In the genomic region with DNA sequence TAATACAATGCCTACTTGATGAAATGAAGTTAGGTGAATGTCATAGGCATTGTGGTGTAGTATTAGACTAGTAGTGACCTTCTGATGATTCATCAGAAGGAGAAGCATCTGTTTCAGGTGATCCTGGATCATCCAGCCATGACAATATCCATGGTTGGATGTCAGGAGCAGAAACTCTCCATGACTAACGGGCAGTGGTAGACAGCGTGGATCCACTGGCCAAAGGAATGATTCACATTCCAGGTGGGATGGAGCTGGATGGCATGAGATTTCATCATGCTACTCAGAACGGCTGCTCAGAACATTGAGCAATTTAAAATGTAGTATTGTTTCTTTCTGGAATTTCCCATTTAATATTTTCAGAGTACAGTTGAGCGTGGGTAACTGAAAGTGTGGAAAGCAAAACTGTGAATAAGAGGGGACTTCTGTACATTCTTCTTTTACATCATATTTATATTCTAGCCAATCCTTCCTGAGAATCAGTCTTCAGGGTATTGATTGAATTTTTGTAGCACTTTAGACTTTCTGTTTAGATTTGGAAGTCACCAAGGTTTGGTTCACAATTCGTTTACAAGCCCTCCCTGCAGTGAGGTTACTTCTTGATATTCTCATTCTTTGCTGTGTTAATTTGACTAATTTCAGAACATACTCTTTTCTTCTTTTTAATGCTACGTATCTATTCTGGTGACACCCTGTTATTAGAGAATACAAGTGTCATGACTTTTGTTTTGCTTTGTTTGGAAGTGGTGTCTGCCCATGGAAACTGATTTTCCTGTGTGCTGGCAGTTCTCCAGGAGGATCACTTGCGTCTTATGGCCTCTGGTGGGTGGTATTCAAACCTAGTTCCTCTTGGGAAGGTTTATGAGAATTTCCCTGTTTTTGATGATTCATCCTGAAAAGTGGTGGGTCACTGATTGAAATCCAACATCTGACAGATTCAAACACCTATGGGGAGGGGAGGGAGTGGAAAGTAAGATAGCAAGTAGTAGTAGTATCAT, we compare ENCODE assay signal across 1 cellular context.
A peak's percentile ranks its signal among the peaks of the same experiment; 100 is the strongest.
TF ChIP-seq lines count a peak whose summit lies in the region.

No MANE protein-coding gene starts in this region.

TF ChIP-seq in HEK293, 187 proteins besides CTCF, POLR2A, EP300 and RAD21 (continued from another document):
- TF ChIP-seq, protein P1, sequence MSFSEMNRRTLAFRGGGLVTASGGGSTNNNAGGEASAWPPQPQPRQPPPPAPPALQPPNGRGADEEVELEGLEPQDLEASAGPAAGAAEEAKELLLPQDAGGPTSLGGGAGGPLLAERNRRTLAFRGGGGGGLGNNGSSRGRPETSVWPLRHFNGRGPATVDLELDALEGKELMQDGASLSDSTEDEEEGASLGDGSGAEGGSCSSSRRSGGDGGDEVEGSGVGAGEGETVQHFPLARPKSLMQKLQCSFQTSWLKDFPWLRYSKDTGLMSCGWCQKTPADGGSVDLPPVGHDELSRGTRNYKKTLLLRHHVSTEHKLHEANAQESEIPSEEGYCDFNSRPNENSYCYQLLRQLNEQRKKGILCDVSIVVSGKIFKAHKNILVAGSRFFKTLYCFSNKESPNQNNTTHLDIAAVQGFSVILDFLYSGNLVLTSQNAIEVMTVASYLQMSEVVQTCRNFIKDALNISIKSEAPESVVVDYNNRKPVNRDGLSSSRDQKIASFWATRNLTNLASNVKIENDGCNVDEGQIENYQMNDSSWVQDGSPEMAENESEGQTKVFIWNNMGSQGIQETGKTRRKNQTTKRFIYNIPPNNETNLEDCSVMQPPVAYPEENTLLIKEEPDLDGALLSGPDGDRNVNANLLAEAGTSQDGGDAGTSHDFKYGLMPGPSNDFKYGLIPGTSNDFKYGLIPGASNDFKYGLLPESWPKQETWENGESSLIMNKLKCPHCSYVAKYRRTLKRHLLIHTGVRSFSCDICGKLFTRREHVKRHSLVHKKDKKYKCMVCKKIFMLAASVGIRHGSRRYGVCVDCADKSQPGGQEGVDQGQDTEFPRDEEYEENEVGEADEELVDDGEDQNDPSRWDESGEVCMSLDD (tag by site-specific recombination; IDR thresholded peaks at IDR 0.05) = no peak
- TF ChIP-seq ZNF19 (tag by site-specific recombination; IDR thresholded peaks at IDR 0.05; ENCODE audit: low read depth) (no peak), ZNF670 (tag by site-specific recombination; IDR thresholded peaks at IDR 0.05; ENCODE audit: low read depth) (no peak), YY2 (tag by site-specific recombination; IDR thresholded peaks at IDR 0.05) (0 out of 2 replicates have a peak, but pooled peaks have one; percentile 22), ZNF626 (tag by site-specific recombination; IDR thresholded peaks at IDR 0.05) (no peak), ZNF664 (tag by site-specific recombination; IDR thresholded peaks at IDR 0.05) (no peak), PRDM6 (tag by site-specific recombination; IDR thresholded peaks at IDR 0.05) (no peak), KLF1 (tag by site-specific recombination; IDR thresholded peaks at IDR 0.05) (no peak), ZFHX2 (tag by site-specific recombination; conservative IDR thresholded peaks at IDR 0.05) (0 out of 2 replicates have a peak, but pooled peaks have one; percentile 15), ZNF37A (tag by site-specific recombination; IDR thresholded peaks at IDR 0.05) (no peak), SP7 (tag by site-specific recombination; IDR thresholded peaks at IDR 0.05) (peak; percentile 25; the same call in 1 of the 2 replicates), ZIC2 (tag by site-specific recombination; IDR thresholded peaks at IDR 0.05) (no peak), ZNF692 (tag by site-specific recombination; IDR thresholded peaks at IDR 0.05) (no peak), BCL11B (tag by site-specific recombination; IDR thresholded peaks at IDR 0.05; ENCODE audit: low read depth) (no peak), WT1 (tag by site-specific recombination; IDR thresholded peaks at IDR 0.05) (no peak), ZNF629 (tag by site-specific recombination; IDR thresholded peaks at IDR 0.05) (no peak)
- TF ChIP-seq, protein P2, sequence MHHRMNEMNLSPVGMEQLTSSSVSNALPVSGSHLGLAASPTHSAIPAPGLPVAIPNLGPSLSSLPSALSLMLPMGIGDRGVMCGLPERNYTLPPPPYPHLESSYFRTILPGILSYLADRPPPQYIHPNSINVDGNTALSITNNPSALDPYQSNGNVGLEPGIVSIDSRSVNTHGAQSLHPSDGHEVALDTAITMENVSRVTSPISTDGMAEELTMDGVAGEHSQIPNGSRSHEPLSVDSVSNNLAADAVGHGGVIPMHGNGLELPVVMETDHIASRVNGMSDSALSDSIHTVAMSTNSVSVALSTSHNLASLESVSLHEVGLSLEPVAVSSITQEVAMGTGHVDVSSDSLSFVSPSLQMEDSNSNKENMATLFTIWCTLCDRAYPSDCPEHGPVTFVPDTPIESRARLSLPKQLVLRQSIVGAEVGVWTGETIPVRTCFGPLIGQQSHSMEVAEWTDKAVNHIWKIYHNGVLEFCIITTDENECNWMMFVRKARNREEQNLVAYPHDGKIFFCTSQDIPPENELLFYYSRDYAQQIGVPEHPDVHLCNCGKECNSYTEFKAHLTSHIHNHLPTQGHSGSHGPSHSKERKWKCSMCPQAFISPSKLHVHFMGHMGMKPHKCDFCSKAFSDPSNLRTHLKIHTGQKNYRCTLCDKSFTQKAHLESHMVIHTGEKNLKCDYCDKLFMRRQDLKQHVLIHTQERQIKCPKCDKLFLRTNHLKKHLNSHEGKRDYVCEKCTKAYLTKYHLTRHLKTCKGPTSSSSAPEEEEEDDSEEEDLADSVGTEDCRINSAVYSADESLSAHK (tag by site-specific recombination; IDR thresholded peaks at IDR 0.05) = no peak
TF ChIP-seq in HEK293: peak in this region for 5.
